ENCODE assay signal across 20 cellular contexts in genomic region chr1:87792094-87792493, GRCh38.
DNase-seq lines count a peak whose midpoint lies in the region; ATAC-seq and TF ChIP-seq lines count a peak whose summit lies in the region.
"Had no signal": no experiment of that assay in that cellular context is flagged by ENCODE, and none has a peak within 500 bp of the region (broad histone marks: within the 10 kb centered on the region; RNA-seq: fewer than 3 reads in every experiment).

No MANE protein-coding gene starts in this region.

- H3K27ac Mint-ChIP-seq in Calu3 (ENCODE audit: unreplicated experiment) (peak overlapping the region; percentile 70), HFFc6 (no peak overlapping the region)
- H3K27ac Mint-ChIP-seq: CD8-positive, alpha-beta memory T cell had no signal

- intact Hi-C loops in Calu3 (cut with micrococcal nuclease; ENCODE audit: unreplicated experiment) (loop anchor here (1.0 to 10.0 kb wide), 3 partner anchors 133 to 269 kb away; no protein-coding TSS in a partner anchor), body of pancreas (cut with DNase I) (no loop called here)

- H3K36me3 ChIP-seq in body of pancreas (replicated peaks in 1 of 2; ENCODE audit: insufficient read depth in 1 of 2, low read depth in 2 of 2) = no peaks in the 10 kb centered on the region
- H3K36me3 ChIP-seq: BLaER1 treated with 17β-estradiol and CSF1 and Interleukin-3, amounts not matched to agents 10 nM and 100 nM had no signal

- no peak overlapping the region for H3K27ac ChIP-seq in body of pancreas
- H3K27ac ChIP-seq: BLaER1 treated with 17β-estradiol and CSF1 and Interleukin-3, amounts not matched to agents 10 nM and 100 nM; SK-N-MC had no signal

- no TSS peak for BruUV-seq in Calu3 (replicated peaks; lab: Mats Ljungman, UMichigan)

- peaks cover 30% of the 10 kb centered on the region for H3K4me1 ChIP-seq in body of pancreas

- H3K36me3 Mint-ChIP-seq in Calu3 (ENCODE audit: insufficient read depth, unreplicated experiment) = peaks cover 14% of the 10 kb centered on the region
- H3K36me3 Mint-ChIP-seq in HFFc6 (ENCODE audit: low read depth) = no peaks in the 10 kb centered on the region
- H3K36me3 Mint-ChIP-seq: CD8-positive, alpha-beta memory T cell had no signal

- no peaks in the 10 kb centered on the region for H3K27me3 ChIP-seq in body of pancreas
- H3K27me3 ChIP-seq: BLaER1 treated with 17β-estradiol and CSF1 and Interleukin-3, amounts not matched to agents 10 nM and 100 nM had no signal

- peak overlapping the region; percentile 31 for H3K4me3 Mint-ChIP-seq in Calu3 (ENCODE audit: low read depth, unreplicated experiment)
- H3K4me3 Mint-ChIP-seq in HFFc6 = no peak overlapping the region
- H3K4me3 Mint-ChIP-seq: CD8-positive, alpha-beta memory T cell had no signal

- H3K9me3 Mint-ChIP-seq in Calu3 (ENCODE audit: low read depth, unreplicated experiment) (no peaks in the 10 kb centered on the region), HFFc6 (no peaks in the 10 kb centered on the region)
- H3K9me3 Mint-ChIP-seq: CD8-positive, alpha-beta memory T cell had no signal

- no peaks in the 10 kb centered on the region for H3K9me3 ChIP-seq in body of pancreas
- H3K9me3 ChIP-seq: BLaER1 treated with 17β-estradiol and CSF1 and Interleukin-3, amounts not matched to agents 10 nM and 100 nM had no signal

- DNase-seq in Calu3 = no peak
- no peak for DNase-seq in HFFc6
- DNase-seq in body of pancreas = no peak
- peak; percentile 5 for DNase-seq in iris pigment epithelial cell (ENCODE audit: low read depth)
- no peak for DNase-seq in NAMALWA (ENCODE audit: low spot score)
- DNase-seq in activated T-cell treated with anti-CD3 and anti-CD28 coated beads for 4 hours = no peak
- DNase-seq: ACHN; CD8-positive, alpha-beta memory T cell; DMS79 treated with DMSO at 0.1 percent for 48 hours; NCI-H1105; NCI-H146; NCI-H2081; NCI-H2171 treated with DMSO at 0.1 percent for 48 hours; NCI-H524 treated with DMSO at 0.1 percent for 48 hours; RPMI8226; SHP77 treated with DMSO at 0.1 percent for 48 hours had no signal

- ATAC-seq in body of pancreas = no peak
- ATAC-seq in HG02610 (IDR thresholded peaks at IDR 0.05; ENCODE audit: unreplicated experiment) = no peak
- ATAC-seq: K562 had no signal

- H3K4me1 Mint-ChIP-seq in Calu3 (ENCODE audit: low read depth, unreplicated experiment) (peaks cover 72% of the 10 kb centered on the region), HFFc6 (ENCODE audit: low read depth) (peaks cover 51% of the 10 kb centered on the region)
- H3K4me1 Mint-ChIP-seq: CD8-positive, alpha-beta memory T cell had no signal

- WGBS in body of pancreas, 2 donors = 80% methylated on average over 3 of the region's 3 CpGs

- H3K4me3 ChIP-seq in body of pancreas = no peak overlapping the region
- H3K4me3 ChIP-seq: BLaER1 treated with 17β-estradiol and CSF1 and Interleukin-3, amounts not matched to agents 10 nM and 100 nM; K562; SK-N-MC had no signal

- no peaks in the 10 kb centered on the region for H3K27me3 Mint-ChIP-seq in Calu3 (ENCODE audit: unreplicated experiment)
- no peaks in the 10 kb centered on the region; the same call in 1 of the 2 replicates for H3K27me3 Mint-ChIP-seq in HFFc6 (ENCODE audit: insufficient read depth)

- TF ChIP-seq CTCF in Calu3 (IDR thresholded peaks at IDR 0.05; ENCODE audit: unreplicated experiment) (no peak), HFFc6 (IDR thresholded peaks at IDR 0.05) (peak; percentile 15; the same call in 1 of the 2 replicates), body of pancreas (IDR thresholded peaks at IDR 0.05) (peak in 4 of 7 experiments; percentile 31 to 56 (median 44))

- TF ChIP-seq POLR2A in body of pancreas (IDR thresholded peaks at IDR 0.05) = no peak

- CTCF ChIA-PET in Calu3 (lab: Charles Lee) = interaction anchor here (0.8 to 3.1 kb wide), 6 partner anchors 14 to 462 kb away, joined by 3 to 21 read pairs (median 4); no protein-coding TSS in a partner anchor
